Comparison of ENCODE assay signal across 8 cellular contexts in the genomic region with DNA sequence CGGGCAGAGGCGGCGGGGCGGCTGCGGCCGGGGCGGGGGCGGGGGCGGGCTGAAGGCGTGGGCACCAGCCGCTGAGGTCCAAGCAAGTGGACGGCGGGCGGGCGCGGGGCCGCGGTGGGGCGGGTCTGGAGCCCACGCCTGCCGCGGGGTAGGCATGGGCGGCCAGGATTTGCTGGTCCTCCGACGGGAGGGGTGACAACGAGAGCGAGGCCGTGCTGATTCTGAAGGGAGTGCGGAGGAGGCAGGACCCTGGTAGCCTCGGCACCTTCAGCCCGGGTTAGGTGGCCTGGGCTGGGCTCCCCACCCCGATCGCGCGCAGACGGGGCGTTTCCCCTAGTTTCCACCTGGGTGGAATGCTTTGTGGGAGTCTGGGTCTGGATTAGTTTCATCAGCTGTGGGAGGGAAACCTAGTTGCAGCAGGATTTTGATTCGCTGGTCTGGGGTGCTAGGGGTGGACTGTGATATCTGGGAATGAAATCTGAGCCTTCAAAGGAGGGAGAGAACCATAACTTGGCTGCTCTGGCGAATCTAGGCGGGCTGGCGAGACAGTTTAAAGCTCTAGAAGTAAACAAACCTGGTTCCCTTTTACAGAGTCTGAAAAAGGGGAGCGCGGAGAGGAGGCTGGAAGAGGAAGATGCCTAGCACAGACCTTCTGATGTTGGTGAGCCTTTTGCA. TPM values are rescaled to one million over a fixed set of nuclear protein-coding genes. Genes with fewer than 3 reads are reported as not detected.
DNase-seq lines count a peak whose midpoint lies in the region; ATAC-seq, FAIRE-seq and TF ChIP-seq lines count a peak whose summit lies in the region.

No MANE protein-coding gene starts in this region.

- peak overlapping the region; percentile 66 to 90 (median 73) for H3K27ac ChIP-seq in right lobe of liver

- TF ChIP-seq CTCF in GM13976 (IDR thresholded peaks at IDR 0.05; ENCODE audit: borderline replicate concordance, control extremely low read depth, extremely low read depth, insufficient read depth, missing control alignments), result no peak
- TF ChIP-seq CTCF in right lobe of liver (IDR thresholded peaks at IDR 0.05), result no peak

- H3K4me1 Mint-ChIP-seq in activated CD4-positive, alpha-beta memory T cell treated with anti-CD3 and anti-CD28 coated beads for 36 hours (ENCODE audit: low read depth), result peaks cover 56% of the 10 kb centered on the region

- DNase-seq in GM13976 (ENCODE audit: low spot score), result peak; percentile 76
- DNase-seq in NCI-H460 (ENCODE audit: extremely low read depth, low read depth), result peak; percentile 69
- peak; percentile 58 for DNase-seq in activated CD4-positive, alpha-beta memory T cell treated with anti-CD3 and anti-CD28 coated beads for 36 hours
- peak; percentile 84 for DNase-seq in ecto neural progenitor cell (ENCODE audit: low spot score)
- peak; percentile 79 to 88 (median 82) for DNase-seq in right lobe of liver
- DNase-seq in stimulated activated CD4-positive, alpha-beta T cell treated with anti-CD3 and anti-CD28 coated beads, Interleukin-4, amount 100 ng/mL, for 24 hours, result peak; percentile 42

- peaks cover 0 to 13% (median 4%) of the 10 kb centered on the region in 4 donors for H3K4me1 ChIP-seq in right lobe of liver

- H3K4me3 ChIP-seq in right lobe of liver, result peak overlapping the region; percentile 66 to 77 (median 71)

- POLR2A ChIA-PET in activated CD4-positive, alpha-beta memory T cell treated with anti-CD3 and anti-CD28 coated beads for 36 hours (lab: Charles Lee), result interaction anchor here (1.5 to 1.6 kb wide), 3 partner anchors 17 to 71 kb away, joined by 4 to 5 read pairs (median 4); no protein-coding TSS in a partner anchor

- no peak for TF ChIP-seq POLR2A in right lobe of liver (IDR thresholded peaks at IDR 0.05)

- no peaks in the 10 kb centered on the region for H3K27me3 ChIP-seq in right lobe of liver

- in situ Hi-C loops in GM13976 (cut with MboI; ENCODE audit: low sequenced_read_pairs, unreplicated experiment), result no loop called here

- H3K36me3 Mint-ChIP-seq in activated CD4-positive, alpha-beta memory T cell treated with anti-CD3 and anti-CD28 coated beads for 36 hours, result peaks cover 34% of the 10 kb centered on the region

- FAIRE-seq in A204.1 (lab: Jason Lieb, UNC), result peak; percentile 92

- peaks cover 0 to 15% (median 2%) of the 10 kb centered on the region in 4 donors for H3K36me3 ChIP-seq in right lobe of liver

- CTCF ChIA-PET in activated CD4-positive, alpha-beta memory T cell treated with anti-CD3 and anti-CD28 coated beads for 36 hours (lab: Charles Lee), result interaction anchor here (0.7 to 2.8 kb wide), 12 partner anchors 13 to 355 kb away, joined by 3 to 21 read pairs (median 4); no protein-coding TSS in a partner anchor

- 1% methylated on average over 11 of the region's 43 CpGs for WGBS in right lobe of liver (ENCODE audit: insufficient coverage, low coverage, low lambda C conversion rate, missing lambda C conversion rate)

- peak overlapping the region; percentile 78 for H3K27ac Mint-ChIP-seq in activated CD4-positive, alpha-beta memory T cell treated with anti-CD3 and anti-CD28 coated beads for 36 hours

- ATAC-seq in HG02981 (IDR thresholded peaks at IDR 0.05; ENCODE audit: unreplicated experiment) (peak; percentile 38), right lobe of liver (peak; percentile 79 to 86 (median 84))

- H3K9me3 Mint-ChIP-seq in activated CD4-positive, alpha-beta memory T cell treated with anti-CD3 and anti-CD28 coated beads for 36 hours, result no peaks in the 10 kb centered on the region

- peak overlapping the region; percentile 86 for H3K4me3 Mint-ChIP-seq in activated CD4-positive, alpha-beta memory T cell treated with anti-CD3 and anti-CD28 coated beads for 36 hours

- H3K27me3 Mint-ChIP-seq in activated CD4-positive, alpha-beta memory T cell treated with anti-CD3 and anti-CD28 coated beads for 36 hours, result no peaks in the 10 kb centered on the region

- H3K9me3 ChIP-seq in right lobe of liver, result no peaks in the 10 kb centered on the region

- intact Hi-C loops in activated CD4-positive, alpha-beta memory T cell treated with anti-CD3 and anti-CD28 coated beads for 36 hours (cut with micrococcal nuclease), result loop anchor here (5.0 kb wide), 1 partner anchor 339 kb away; a partner anchor contains a TSS
- intact Hi-C loops in right lobe of liver (cut with DNase I), result no loop called here

RNA-seq across cellular contexts. Expression of a gene that starts 0.6 kb away (rescaled TPM):
- 48.3 and 65.3 TPM in 2 replicates for total RNA-seq in NCI-H460 (2014; rRNA removed; shearing (Covaris generic))
- 25.6 and 30.2 TPM in 2 replicates for polyA plus RNA-seq in NCI-H460 (2014; cell fraction: nucleus; rRNA removed)
- 10 to 100 TPM; 65.6 to 67.0 TPM for total RNA-seq in activated CD4-positive, alpha-beta memory T cell treated with anti-CD3 and anti-CD28 coated beads for 36 hours
- total RNA-seq in right lobe of liver, result 10 to 100 TPM; 33.2 to 50.1 (median 38.0) TPM

RNA-seq across cellular contexts. Expression of a gene that starts 31.2 kb away (rescaled TPM):
- not detected in 2 replicates for total RNA-seq in NCI-H460 (2014; rRNA removed; shearing (Covaris generic))
- polyA plus RNA-seq in NCI-H460 (2014; cell fraction: nucleus; rRNA removed), result not detected in 2 replicates
- total RNA-seq in activated CD4-positive, alpha-beta memory T cell treated with anti-CD3 and anti-CD28 coated beads for 36 hours, result not detected
- not detected for total RNA-seq in right lobe of liver

Comparison
In these comparisons a context has a peak if more than half of its experiments do, and no peak if none do; other contexts are left out.
1. Peak in every context shown above with its lines: DNase-seq, ATAC-seq, H3K4me3 ChIP-seq and H3K27ac ChIP-seq.